10 cellular contexts compared by ENCODE assay signal in genomic region chr5:145976431-145977155, GRCh38. TPM values are rescaled to one million over a fixed set of nuclear protein-coding genes. Genes with fewer than 3 reads are reported as not detected.
DNase-seq lines count a peak whose midpoint lies in the region; ATAC-seq and TF ChIP-seq lines count a peak whose summit lies in the region.
"Had no signal": no experiment of that assay in that cellular context is flagged by ENCODE, and none has a peak within 500 bp of the region (broad histone marks: within the 10 kb centered on the region; RNA-seq: fewer than 3 reads in every experiment).

No MANE protein-coding gene starts in this region.

- H3K27ac ChIP-seq in cardiac muscle cell = peak overlapping the region; percentile 87
- no peak overlapping the region for H3K27ac ChIP-seq in right atrium auricular region
- peak overlapping the region; percentile 5 for H3K27ac ChIP-seq in brain microvascular endothelial cell
- no peak overlapping the region for H3K27ac ChIP-seq in upper lobe of left lung
- H3K27ac ChIP-seq: prostate gland had no signal

- no peak for TF ChIP-seq CTCF in cardiac muscle cell (IDR thresholded peaks at IDR 0.05; ENCODE audit: low read depth, low read length)
- no peak for TF ChIP-seq CTCF in right atrium auricular region (IDR thresholded peaks at IDR 0.05)
- no peak for TF ChIP-seq CTCF in brain microvascular endothelial cell (IDR thresholded peaks at IDR 0.05; ENCODE audit: low read depth, low read length, missing control alignments)
- TF ChIP-seq CTCF in upper lobe of left lung (IDR thresholded peaks at IDR 0.05) = no peak

- no peak for TF ChIP-seq EP300 in upper lobe of left lung (IDR thresholded peaks at IDR 0.05)

- H3K9me3 ChIP-seq in cardiac muscle cell (ENCODE audit: low read depth) (no peaks in the 10 kb centered on the region), right atrium auricular region (no peaks in the 10 kb centered on the region), upper lobe of left lung (no peaks in the 10 kb centered on the region)
- H3K9me3 ChIP-seq: prostate gland had no signal

- WGBS in upper lobe of left lung, 2 donors = 61 to 68% methylated on average over 7 of the region's 7 CpGs

- ATAC-seq in HG03439 (IDR thresholded peaks at IDR 0.05; ENCODE audit: unreplicated experiment) = peak; percentile 89
- ATAC-seq in upper lobe of left lung (ENCODE audit: low FRiP score in 2 of 2) = peak; percentile 15 to 47

- in situ Hi-C loops in brain microvascular endothelial cell (cut with HindIII; ENCODE audit: low pct_ligation_motif_present, low sequenced_read_pairs) = no loop called here

- H3K27me3 ChIP-seq in cardiac muscle cell (no peaks in the 10 kb centered on the region), right atrium auricular region (no peaks in the 10 kb centered on the region), brain microvascular endothelial cell (replicated peaks) (no peaks in the 10 kb centered on the region), upper lobe of left lung (no peaks in the 10 kb centered on the region)

- DNase-seq in cardiac muscle cell (ENCODE audit: low read depth in 1 of 2, low spot score in 1 of 2) = peak in 1 of 2 donors; percentile 71
- DNase-seq in right atrium auricular region (ENCODE audit: low spot score) = no peak
- peak; percentile 37 for DNase-seq in brain microvascular endothelial cell
- peak in 1 of 2 donors; percentile 22 for DNase-seq in upper lobe of left lung
- no peak for DNase-seq in stimulated activated CD4-positive, alpha-beta T cell treated with anti-CD3 and anti-CD28 coated beads, Interleukin-2, amount 100 ng/mL, for 24 hours
- DNase-seq in DMS79 (lab: John Stamatoyannopoulos, UW) = no peak
- DNase-seq in germinal center (ENCODE audit: low spot score) = no peak

- H3K4me3 ChIP-seq in cardiac muscle cell (no peak overlapping the region), right atrium auricular region (no peak overlapping the region), brain microvascular endothelial cell (ENCODE audit: low read depth, low read length) (no peak overlapping the region), upper lobe of left lung (no peak overlapping the region)
- H3K4me3 ChIP-seq: prostate gland had no signal

- no peaks in the 10 kb centered on the region for H3K36me3 ChIP-seq in cardiac muscle cell
- no peaks in the 10 kb centered on the region for H3K36me3 ChIP-seq in right atrium auricular region
- H3K36me3 ChIP-seq in brain microvascular endothelial cell (replicated peaks) = no peaks in the 10 kb centered on the region
- no peaks in the 10 kb centered on the region for H3K36me3 ChIP-seq in upper lobe of left lung
- H3K36me3 ChIP-seq: prostate gland had no signal

- no peak for TF ChIP-seq POLR2A in upper lobe of left lung (IDR thresholded peaks at IDR 0.05)

- peaks cover 55% of the 10 kb centered on the region for H3K4me1 ChIP-seq in cardiac muscle cell (ENCODE audit: low read depth)
- H3K4me1 ChIP-seq in right atrium auricular region = peaks cover 0 to 39% of the 10 kb centered on the region in 2 donors
- peaks cover 0 to 17% (median 5%) of the 10 kb centered on the region in 4 donors for H3K4me1 ChIP-seq in upper lobe of left lung

RNA-seq across cellular contexts. Expression of gene SH3RF2, which starts 40.2 kb away (rescaled TPM):
- total RNA-seq in cardiac muscle cell (27.9 and 43.1 TPM in 2 replicates), right atrium auricular region (100 to 1,000 TPM in 1 of 2 donors, 10 to 100 TPM in 1; 41.2 to 272 TPM), upper lobe of left lung (10 to 100 TPM in 4 of 6 donors, 1 to 10 TPM in 2; 9.2 to 19.3 (median 14.3) TPM)
- polyA plus RNA-seq in cardiac muscle cell = 38.3 and 59.3 TPM in 2 replicates
- total RNA-seq: B cell had no signal

Comparison
In these comparisons a context has a peak if more than half of its experiments do, and no peak if none do; other contexts are left out.
1. H3K27ac ChIP-seq: peak in cardiac muscle cell (single experiment) and brain microvascular endothelial cell (single experiment); none in right atrium auricular region (0 of 2) and upper lobe of left lung (0 of 4).